ENCODE assay signal across 8 cellular contexts in genomic region chr1:158819461-158820443, GRCh38. TPM values are rescaled to one million over a fixed set of nuclear protein-coding genes. Genes with fewer than 3 reads are reported as not detected.
DNase-seq lines count a peak whose midpoint lies in the region; ATAC-seq and TF ChIP-seq lines count a peak whose summit lies in the region.

No MANE protein-coding gene starts in this region.

- H3K4me3 Mint-ChIP-seq in activated T-cell treated with anti-CD3 and anti-CD28 coated beads, Interleukin-2, amount 50 U/mL, for 24 hours: peak overlapping the region; percentile 28
- H3K4me3 Mint-ChIP-seq in activated T-helper 1 cell treated with anti-CD3 and anti-CD28 coated beads, Interleukin-12 subunit alpha, Interleukin-12 subunit beta, Interleukin-2, Interleukin-4 antibody, amounts not matched to agents 30 ng/mL and 10 ng/mL and 1 ng/mL, durations not matched to agents 14 hours and 24 hours and 36 hours: peak overlapping the region; percentile 47
- peak overlapping the region; percentile 37 for H3K4me3 Mint-ChIP-seq in stimulated activated effector memory CD8-positive, alpha-beta T cell treated with anti-CD3 and anti-CD28 coated beads, Interleukin-12 subunit alpha, Interleukin-12 subunit beta, amount 100 ng/mL, for 72 hours

- no peak for TF ChIP-seq CTCF in body of pancreas (IDR thresholded peaks at IDR 0.05)

- DNase-seq in activated T-cell treated with anti-CD3 and anti-CD28 coated beads, Interleukin-2, amount 50 U/mL, for 24 hours: no peak
- no peak for DNase-seq in activated T-cell treated with anti-CD3 and anti-CD28 coated beads, Interleukin-2, amount 50 U/mL, for 1 hour
- DNase-seq in activated T-helper 1 cell treated with anti-CD3 and anti-CD28 coated beads, Interleukin-12 subunit alpha, Interleukin-12 subunit beta, Interleukin-2, Interleukin-4 antibody, amounts not matched to agents 30 ng/mL and 10 ng/mL and 1 ng/mL, durations not matched to agents 14 hours and 24 hours and 36 hours (ENCODE audit: low spot score): no peak
- no peak for DNase-seq in stimulated activated effector memory CD8-positive, alpha-beta T cell treated with anti-CD3 and anti-CD28 coated beads, Interleukin-12 subunit alpha, Interleukin-12 subunit beta, amount 100 ng/mL, for 72 hours (ENCODE audit: low spot score in 2 of 2)
- DNase-seq in body of pancreas: no peak
- no peak for DNase-seq in midbrain (lab: John Stamatoyannopoulos, UW)
- DNase-seq in GF-D8 (lab: John Stamatoyannopoulos, UW): no peak

- 54 to 67% methylated on average over 7 of the region's 7 CpGs for WGBS in body of pancreas, 2 donors

- no peaks in the 10 kb centered on the region for H3K27me3 Mint-ChIP-seq in activated T-cell treated with anti-CD3 and anti-CD28 coated beads, Interleukin-2, amount 50 U/mL, for 24 hours
- peaks cover 6% of the 10 kb centered on the region for H3K27me3 Mint-ChIP-seq in activated T-helper 1 cell treated with anti-CD3 and anti-CD28 coated beads, Interleukin-12 subunit alpha, Interleukin-12 subunit beta, Interleukin-2, Interleukin-4 antibody, amounts not matched to agents 30 ng/mL and 10 ng/mL and 1 ng/mL, durations not matched to agents 14 hours and 24 hours and 36 hours (ENCODE audit: insufficient read depth)

- H3K4me1 ChIP-seq in body of pancreas: no peaks in the 10 kb centered on the region

- H3K27ac Mint-ChIP-seq in activated T-cell treated with anti-CD3 and anti-CD28 coated beads, Interleukin-2, amount 50 U/mL, for 24 hours: peak overlapping the region; percentile 64
- H3K27ac Mint-ChIP-seq in activated T-helper 1 cell treated with anti-CD3 and anti-CD28 coated beads, Interleukin-12 subunit alpha, Interleukin-12 subunit beta, Interleukin-2, Interleukin-4 antibody, amounts not matched to agents 30 ng/mL and 10 ng/mL and 1 ng/mL, durations not matched to agents 14 hours and 24 hours and 36 hours: peak overlapping the region; percentile 79
- peak overlapping the region; percentile 53 for H3K27ac Mint-ChIP-seq in stimulated activated effector memory CD8-positive, alpha-beta T cell treated with anti-CD3 and anti-CD28 coated beads, Interleukin-12 subunit alpha, Interleukin-12 subunit beta, amount 100 ng/mL, for 72 hours

- H3K9me3 Mint-ChIP-seq in activated T-cell treated with anti-CD3 and anti-CD28 coated beads, Interleukin-2, amount 50 U/mL, for 24 hours: no peaks in the 10 kb centered on the region
- H3K9me3 Mint-ChIP-seq in activated T-helper 1 cell treated with anti-CD3 and anti-CD28 coated beads, Interleukin-12 subunit alpha, Interleukin-12 subunit beta, Interleukin-2, Interleukin-4 antibody, amounts not matched to agents 30 ng/mL and 10 ng/mL and 1 ng/mL, durations not matched to agents 14 hours and 24 hours and 36 hours: peaks cover 7% of the 10 kb centered on the region
- H3K9me3 Mint-ChIP-seq in stimulated activated effector memory CD8-positive, alpha-beta T cell treated with anti-CD3 and anti-CD28 coated beads, Interleukin-12 subunit alpha, Interleukin-12 subunit beta, amount 100 ng/mL, for 72 hours: no peaks in the 10 kb centered on the region

- no peak overlapping the region for H3K4me3 ChIP-seq in body of pancreas

- TF ChIP-seq POLR2A in body of pancreas (IDR thresholded peaks at IDR 0.05): no peak

- peak overlapping the region in 1 of 4 donors; percentile 40 for H3K27ac ChIP-seq in body of pancreas

- H3K27me3 ChIP-seq in body of pancreas: no peaks in the 10 kb centered on the region

- H3K36me3 ChIP-seq in body of pancreas (replicated peaks in 1 of 2; ENCODE audit: insufficient read depth in 1 of 2, low read depth in 2 of 2): no peaks in the 10 kb centered on the region

- no peaks in the 10 kb centered on the region for H3K9me3 ChIP-seq in body of pancreas

- peaks cover 17% of the 10 kb centered on the region for H3K4me1 Mint-ChIP-seq in activated T-cell treated with anti-CD3 and anti-CD28 coated beads, Interleukin-2, amount 50 U/mL, for 24 hours (ENCODE audit: low read depth)
- peaks cover 31% of the 10 kb centered on the region for H3K4me1 Mint-ChIP-seq in activated T-helper 1 cell treated with anti-CD3 and anti-CD28 coated beads, Interleukin-12 subunit alpha, Interleukin-12 subunit beta, Interleukin-2, Interleukin-4 antibody, amounts not matched to agents 30 ng/mL and 10 ng/mL and 1 ng/mL, durations not matched to agents 14 hours and 24 hours and 36 hours (ENCODE audit: low read depth)
- peaks cover 29% of the 10 kb centered on the region for H3K4me1 Mint-ChIP-seq in stimulated activated effector memory CD8-positive, alpha-beta T cell treated with anti-CD3 and anti-CD28 coated beads, Interleukin-12 subunit alpha, Interleukin-12 subunit beta, amount 100 ng/mL, for 72 hours

- H3K36me3 Mint-ChIP-seq in activated T-cell treated with anti-CD3 and anti-CD28 coated beads, Interleukin-2, amount 50 U/mL, for 24 hours (ENCODE audit: low read depth): no peaks in the 10 kb centered on the region
- peaks cover 8% of the 10 kb centered on the region for H3K36me3 Mint-ChIP-seq in activated T-helper 1 cell treated with anti-CD3 and anti-CD28 coated beads, Interleukin-12 subunit alpha, Interleukin-12 subunit beta, Interleukin-2, Interleukin-4 antibody, amounts not matched to agents 30 ng/mL and 10 ng/mL and 1 ng/mL, durations not matched to agents 14 hours and 24 hours and 36 hours (ENCODE audit: low read depth)
- H3K36me3 Mint-ChIP-seq in stimulated activated effector memory CD8-positive, alpha-beta T cell treated with anti-CD3 and anti-CD28 coated beads, Interleukin-12 subunit alpha, Interleukin-12 subunit beta, amount 100 ng/mL, for 72 hours: no peaks in the 10 kb centered on the region

- intact Hi-C loops in activated T-helper 1 cell treated with anti-CD3 and anti-CD28 coated beads, Interleukin-12 subunit alpha, Interleukin-12 subunit beta, Interleukin-2, Interleukin-4 antibody, amounts not matched to agents 30 ng/mL and 10 ng/mL and 1 ng/mL, durations not matched to agents 14 hours and 24 hours and 36 hours (cut with micrococcal nuclease): loop anchor here (1.0 to 5.0 kb wide), 8 partner anchors 11 to 258 kb away; partner anchors contain the start of genes IFI16 and PYHIN1
- intact Hi-C loops in body of pancreas (cut with DNase I): no loop called here

- ATAC-seq in HG03342 (IDR thresholded peaks at IDR 0.05; ENCODE audit: unreplicated experiment): peak; percentile 74
- ATAC-seq in stimulated activated effector memory CD8-positive, alpha-beta T cell treated with anti-CD3 and anti-CD28 coated beads, Interleukin-12 subunit alpha, Interleukin-12 subunit beta, amount 100 ng/mL, for 72 hours: peak; percentile 100
- ATAC-seq in body of pancreas: no peak

RNA-seq across cellular contexts. Expression of gene MNDA, which starts 11.4 kb away (rescaled TPM):
- total RNA-seq in activated T-helper 1 cell treated with anti-CD3 and anti-CD28 coated beads, Interleukin-12 subunit alpha, Interleukin-12 subunit beta, Interleukin-2, Interleukin-4 antibody, amounts not matched to agents 30 ng/mL and 10 ng/mL and 1 ng/mL, durations not matched to agents 14 hours and 24 hours and 36 hours: not detected in 2 replicates
- total RNA-seq in body of pancreas: 1 to 10 TPM; 3.0 to 3.1 TPM

RNA-seq across cellular contexts. Expression of gene OR6N2, which starts 38.7 kb away (rescaled TPM):
- not detected in 2 replicates for total RNA-seq in activated T-helper 1 cell treated with anti-CD3 and anti-CD28 coated beads, Interleukin-12 subunit alpha, Interleukin-12 subunit beta, Interleukin-2, Interleukin-4 antibody, amounts not matched to agents 30 ng/mL and 10 ng/mL and 1 ng/mL, durations not matched to agents 14 hours and 24 hours and 36 hours
- total RNA-seq in body of pancreas: not detected

RNA-seq across cellular contexts. Expression of gene OR6N1, which starts 47.8 kb away (rescaled TPM):
- total RNA-seq in activated T-helper 1 cell treated with anti-CD3 and anti-CD28 coated beads, Interleukin-12 subunit alpha, Interleukin-12 subunit beta, Interleukin-2, Interleukin-4 antibody, amounts not matched to agents 30 ng/mL and 10 ng/mL and 1 ng/mL, durations not matched to agents 14 hours and 24 hours and 36 hours: not detected in 2 replicates
- total RNA-seq in body of pancreas: not detected
